ENCODE assay signal across 20 cellular contexts in the genomic region with DNA sequence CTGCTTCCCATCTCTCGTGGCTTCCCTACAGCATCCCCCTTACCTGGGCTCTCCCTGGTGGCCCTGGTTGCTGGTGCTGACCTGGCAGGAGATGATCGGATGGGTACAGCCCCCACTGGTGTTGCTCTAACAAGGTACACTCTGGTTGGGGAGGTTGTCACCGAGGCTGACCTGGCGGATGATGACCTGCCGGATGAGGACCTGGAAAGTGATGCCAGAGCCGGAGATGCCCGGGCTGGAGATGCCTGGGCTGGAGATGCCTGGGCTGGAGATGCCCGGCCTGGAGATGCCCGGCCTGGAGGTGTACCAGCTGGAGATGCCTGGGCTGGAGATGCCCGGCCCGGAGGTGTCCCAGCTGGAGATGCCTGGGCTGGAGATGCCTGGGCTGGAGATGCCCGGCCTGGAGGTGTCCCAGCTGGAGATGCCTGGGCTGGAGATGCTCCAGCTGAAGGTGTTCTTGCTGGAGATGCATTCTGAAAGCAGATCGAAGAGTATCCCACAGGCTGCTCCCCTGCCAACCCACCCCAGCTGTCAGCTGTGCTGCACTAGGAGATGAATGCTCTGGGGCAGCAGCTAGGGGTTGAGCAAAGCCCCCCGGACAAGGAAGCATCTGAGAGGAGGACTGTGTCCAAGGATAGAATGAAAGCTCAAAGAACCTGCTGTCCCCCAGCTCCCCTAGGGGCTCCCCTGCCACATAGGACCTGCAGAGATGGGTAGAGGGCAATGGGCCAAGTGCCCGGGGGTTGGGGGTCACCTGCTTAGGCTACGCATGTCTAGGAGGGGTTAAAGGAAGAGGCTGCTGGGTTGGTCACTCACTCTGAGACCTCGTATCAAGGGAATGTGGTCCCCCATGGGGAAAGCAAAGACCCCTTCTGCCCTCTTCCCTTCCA. TPM values are rescaled to one million over a fixed set of nuclear protein-coding genes. Genes with fewer than 3 reads are reported as not detected.
"Had no signal": no experiment of that assay in that cellular context is flagged by ENCODE, and none has a peak within 500 bp of the region (broad histone marks: within the 10 kb centered on the region; RNA-seq: fewer than 3 reads in every experiment).

No MANE protein-coding gene starts in this region.

- H3K9me3 ChIP-seq: gastrocnemius medialis, mucosa of descending colon, SJCRH30, stomach, thoracic aorta had no signal

- H3K4me3 Mint-ChIP-seq: activated CD4-positive, alpha-beta T cell treated with anti-CD3 and anti-CD28 coated beads, Interleukin-2, amount 10 ng/mL, durations not matched to agents 24 days and 14 days; activated CD8-positive, alpha-beta T cell treated with anti-CD3 and anti-CD28 coated beads, Interleukin-2, amount 10 ng/mL, durations not matched to agents 7 days and 5 days; activated naive CD8-positive, alpha-beta T cell; naive thymus-derived CD4-positive, alpha-beta T cell; WTC11 had no signal

- H3K27ac Mint-ChIP-seq: activated CD8-positive, alpha-beta T cell treated with anti-CD3 and anti-CD28 coated beads, Interleukin-2, amount 10 ng/mL, durations not matched to agents 7 days and 5 days; activated naive CD8-positive, alpha-beta T cell; WTC11 had no signal

- H3K27ac ChIP-seq: brain microvascular endothelial cell, gastrocnemius medialis, SJCRH30, stomach, thoracic aorta had no signal

- H3K4me3 ChIP-seq: gastrocnemius medialis, mucosa of descending colon, SJCRH30, stomach, thoracic aorta had no signal

- H3K27me3 Mint-ChIP-seq: activated CD4-positive, alpha-beta T cell treated with anti-CD3 and anti-CD28 coated beads, Interleukin-2, amount 10 ng/mL, durations not matched to agents 24 days and 14 days; activated naive CD8-positive, alpha-beta T cell; naive thymus-derived CD4-positive, alpha-beta T cell had no signal

- DNase-seq: activated CD4-positive, alpha-beta T cell treated with anti-CD3 and anti-CD28 coated beads, Interleukin-2, amount 10 ng/mL, durations not matched to agents 24 days and 14 days; activated CD8-positive, alpha-beta T cell treated with anti-CD3 and anti-CD28 coated beads, Interleukin-2, amount 10 ng/mL, durations not matched to agents 7 days and 5 days; activated T-cell treated with anti-CD3 and anti-CD28 coated beads for 4 hours; anterior cingulate cortex; brain microvascular endothelial cell; erythroblast; gastrocnemius medialis; mucosa of descending colon; naive thymus-derived CD4-positive, alpha-beta T cell; retina; SJCRH30; stimulated activated CD4-positive, alpha-beta T cell treated with anti-CD3 and anti-CD28 coated beads, Interleukin-4, amount 100 ng/mL, for 4 hours; stimulated activated CD8-positive, alpha-beta memory T cell treated with anti-CD3 and anti-CD28 coated beads, Interleukin-4, amount 100 ng/mL, for 48 hours; stomach had no signal

- H3K9me3 Mint-ChIP-seq: activated CD4-positive, alpha-beta T cell treated with anti-CD3 and anti-CD28 coated beads, Interleukin-2, amount 10 ng/mL, durations not matched to agents 24 days and 14 days; WTC11 had no signal

- H3K36me3 ChIP-seq: brain microvascular endothelial cell, gastrocnemius medialis, SJCRH30, stomach, thoracic aorta had no signal

- ATAC-seq: gastrocnemius medialis, WTC11 had no signal

- H3K4me1 ChIP-seq: gastrocnemius medialis, SJCRH30, stomach had no signal

- H3K27me3 ChIP-seq: brain microvascular endothelial cell, gastrocnemius medialis, SJCRH30 had no signal

- H3K36me3 Mint-ChIP-seq: naive thymus-derived CD4-positive, alpha-beta T cell; WTC11 had no signal

RNA-seq across cellular contexts. Expression of gene TMPRSS13, which starts 10.6 kb away (rescaled TPM):
- total RNA-seq: dermis microvascular lymphatic vessel endothelial cell, gastrocnemius medialis, SJCRH30, skeletal muscle tissue had no signal

RNA-seq across cellular contexts. Expression of gene FXYD6, which starts 42.2 kb away (rescaled TPM):
- total RNA-seq: activated CD4-positive, alpha-beta T cell treated with anti-CD3 and anti-CD28 coated beads, Interleukin-2, amount 10 ng/mL, durations not matched to agents 24 days and 14 days; T-helper 2 cell treated with Interferon-gamma antibody and Interleukin-4, amounts not matched to agents 100 ng/mL and 5 ng/mL, for 36 hours had no signal
- polyA plus RNA-seq: naive thymus-derived CD4-positive, alpha-beta T cell had no signal
